In genomic region chr21:34881421-34881820, GRCh38 we compare ENCODE assay signal across 1 cellular context.
TF ChIP-seq lines count a peak whose summit lies in the region.

No MANE protein-coding gene starts in this region.

TF ChIP-seq in HepG2, 621 proteins besides CTCF, POLR2A, EP300 and RAD21 (continued from another document):
- no peak for TF ChIP-seq ZNF296 (CRISPR knock-in tag; conservative IDR thresholded peaks at IDR 0.05)
- TF ChIP-seq ZNF709 (CRISPR knock-in tag; IDR thresholded peaks at IDR 0.05) = no peak
- no peak for TF ChIP-seq ZNF816 (CRISPR knock-in tag; IDR thresholded peaks at IDR 0.05; ENCODE audit: borderline replicate concordance)
- TF ChIP-seq NFKB2 (CRISPR knock-in tag; IDR thresholded peaks at IDR 0.05; ENCODE audit: borderline replicate concordance) = no peak
- TF ChIP-seq HMG20A (CRISPR knock-in tag; IDR thresholded peaks at IDR 0.05; ENCODE audit: borderline replicate concordance) = no peak
- no peak for TF ChIP-seq SMYD3 (CRISPR knock-in tag; IDR thresholded peaks at IDR 0.05)
- no peak for TF ChIP-seq GTF2F1 (IDR thresholded peaks at IDR 0.05; ENCODE audit: low read length)
- TF ChIP-seq HNRNPK (IDR thresholded peaks at IDR 0.05; ENCODE audit: low read depth, low read length, poor library complexity, severe bottlenecking) = no peak
